1 cellular context compared by ENCODE assay signal in genomic region chr1:20733361-20733975, GRCh38.
TF ChIP-seq lines count a peak whose summit lies in the region.

No MANE protein-coding gene starts in this region.

TF ChIP-seq in HEK293, 187 proteins besides CTCF, POLR2A, EP300 and RAD21 (continued from another document):
- TF ChIP-seq ZNF280C (tag by site-specific recombination; IDR thresholded peaks at IDR 0.05) (no peak), ZNF18 (tag by site-specific recombination; IDR thresholded peaks at IDR 0.05) (no peak), GLI4 (tag by site-specific recombination; IDR thresholded peaks at IDR 0.05) (no peak), ZNF645 (tag by site-specific recombination; IDR thresholded peaks at IDR 0.05) (no peak), ZNF266 (tag by site-specific recombination; IDR thresholded peaks at IDR 0.05; ENCODE audit: low read depth) (no peak), ZBTB44 (tag by site-specific recombination; IDR thresholded peaks at IDR 0.05) (no peak), ZBTB20 (tag by site-specific recombination; IDR thresholded peaks at IDR 0.05) (no peak), IKZF3 (tag by site-specific recombination; IDR thresholded peaks at IDR 0.05) (no peak)
